ENCODE assay signal across 19 cellular contexts in the genomic region with DNA sequence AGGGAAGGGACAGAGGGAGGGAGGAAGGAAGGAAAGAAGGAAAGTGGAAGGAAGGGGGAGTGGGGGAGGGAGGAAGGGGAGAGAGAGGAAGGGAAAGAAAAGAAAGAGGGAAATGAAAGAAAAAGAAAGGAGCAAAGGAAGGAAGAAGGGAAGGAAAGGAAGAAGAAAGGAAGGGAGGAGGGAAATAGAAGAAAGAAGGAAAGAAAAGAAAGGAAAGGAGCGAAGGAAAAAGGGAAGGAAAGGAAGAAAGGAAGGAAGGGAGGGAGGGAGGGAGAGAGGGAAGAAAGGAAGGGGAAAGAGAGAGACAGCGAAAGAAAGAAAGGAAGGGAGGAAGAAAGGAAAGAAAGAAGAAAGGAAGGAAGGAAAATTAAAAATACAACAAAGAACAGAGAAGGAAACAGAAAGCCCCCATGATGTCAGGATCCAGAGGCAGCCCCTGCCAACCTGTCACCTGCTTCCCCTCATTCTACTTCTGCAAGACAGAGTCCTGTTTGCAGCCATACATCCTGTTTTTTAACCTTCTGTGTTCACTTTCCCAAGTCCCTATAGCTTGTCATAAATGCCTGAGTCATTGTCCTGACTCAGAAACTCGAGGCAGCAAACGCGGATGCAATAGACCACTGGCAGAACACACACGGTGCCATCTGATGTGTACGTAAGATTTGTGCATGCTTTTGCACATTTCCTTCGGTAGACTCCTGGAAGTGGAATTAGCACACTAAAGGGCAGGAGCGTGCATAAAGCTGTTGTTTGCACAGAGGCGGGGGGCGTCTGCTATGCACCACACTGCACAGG.
DNase-seq lines count a peak whose midpoint lies in the region; ATAC-seq, FAIRE-seq and TF ChIP-seq lines count a peak whose summit lies in the region.
"Had no signal": no experiment of that assay in that cellular context is flagged by ENCODE, and none has a peak within 500 bp of the region (broad histone marks: within the 10 kb centered on the region; RNA-seq: fewer than 3 reads in every experiment).

No MANE protein-coding gene starts in this region.

- no peaks in the 10 kb centered on the region for H3K36me3 ChIP-seq in left lung
- H3K36me3 ChIP-seq in body of pancreas (replicated peaks in 1 of 2; ENCODE audit: insufficient read depth in 1 of 2, low read depth in 2 of 2), result no peaks in the 10 kb centered on the region
- H3K36me3 ChIP-seq: lower lobe of right lung, ovary, SJCRH30 had no signal

- no peak for TF ChIP-seq CTCF in WTC11 (IDR thresholded peaks at IDR 0.05)
- no peak for TF ChIP-seq CTCF in left lung (IDR thresholded peaks at IDR 0.05)
- TF ChIP-seq CTCF in body of pancreas (IDR thresholded peaks at IDR 0.05), result no peak

- H3K9me3 ChIP-seq in left lung (no peaks in the 10 kb centered on the region), body of pancreas (no peaks in the 10 kb centered on the region)
- H3K9me3 ChIP-seq: Caco-2, lower lobe of right lung, ovary, SJCRH30 had no signal

- FAIRE-seq in H54 (lab: Jason Lieb, UNC), result no peak
- FAIRE-seq: GM12878 had no signal

- in situ Hi-C loops in Caki2 (cut with HindIII; ENCODE audit: low pct_unique_long_range_greater_than_20kb, low sequenced_read_pairs), result no loop called here

- H3K4me3 ChIP-seq in left lung (no peak overlapping the region), body of pancreas (no peak overlapping the region)
- H3K4me3 ChIP-seq: GM12878, lower lobe of right lung, ovary, SJCRH30 had no signal

- TF ChIP-seq POLR2A in H54 (IDR thresholded peaks at IDR 0.05; ENCODE audit: low read depth, low read length) (no peak), body of pancreas (IDR thresholded peaks at IDR 0.05) (no peak)

- H3K36me3 Mint-ChIP-seq in WTC11, result no peaks in the 10 kb centered on the region

- ATAC-seq in WTC11 (no peak), left lung (no peak), body of pancreas (no peak)
- ATAC-seq: activated naive CD8-positive, alpha-beta T cell treated with anti-CD3 and anti-CD28 coated beads, Interleukin-2, amount 50 U/mL, for 24 hours; GM12878; lower lobe of right lung had no signal

- H3K27me3 Mint-ChIP-seq in WTC11 (ENCODE audit: low read depth), result peaks cover 16% of the 10 kb centered on the region
- H3K27me3 Mint-ChIP-seq: activated CD4-positive, alpha-beta T cell treated with anti-CD3 and anti-CD28 coated beads, Interleukin-2, amount 10 ng/mL, durations not matched to agents 7 days and 5 days; activated naive CD8-positive, alpha-beta T cell treated with anti-CD3 and anti-CD28 coated beads, Interleukin-2, amount 50 U/mL, for 24 hours; stimulated activated naive CD8-positive, alpha-beta T cell treated with anti-CD3 and anti-CD28 coated beads, Interleukin-15, Interleukin-2, amounts not matched to agents 100 ng/mL and 50 ng/mL, for 24 hours had no signal

- no peaks in the 10 kb centered on the region for H3K9me3 Mint-ChIP-seq in WTC11

- H3K4me3 Mint-ChIP-seq in WTC11, result no peak overlapping the region
- H3K4me3 Mint-ChIP-seq: activated CD4-positive, alpha-beta T cell treated with anti-CD3 and anti-CD28 coated beads, Interleukin-2, amount 10 ng/mL, durations not matched to agents 7 days and 5 days; activated naive CD8-positive, alpha-beta T cell treated with anti-CD3 and anti-CD28 coated beads, Interleukin-2, amount 50 U/mL, for 24 hours; stimulated activated naive CD8-positive, alpha-beta T cell treated with anti-CD3 and anti-CD28 coated beads, Interleukin-15, Interleukin-2, amounts not matched to agents 100 ng/mL and 50 ng/mL, for 24 hours had no signal

- H3K27ac Mint-ChIP-seq in WTC11, result no peak overlapping the region
- H3K27ac Mint-ChIP-seq: activated CD4-positive, alpha-beta T cell treated with anti-CD3 and anti-CD28 coated beads, Interleukin-2, amount 10 ng/mL, durations not matched to agents 7 days and 5 days; activated naive CD8-positive, alpha-beta T cell treated with anti-CD3 and anti-CD28 coated beads, Interleukin-2, amount 50 U/mL, for 24 hours; stimulated activated naive CD8-positive, alpha-beta T cell treated with anti-CD3 and anti-CD28 coated beads, Interleukin-15, Interleukin-2, amounts not matched to agents 100 ng/mL and 50 ng/mL, for 24 hours had no signal

- H3K4me1 ChIP-seq in left lung, result no peaks in the 10 kb centered on the region
- H3K4me1 ChIP-seq in body of pancreas, result no peaks in the 10 kb centered on the region
- H3K4me1 ChIP-seq: Caco-2, lower lobe of right lung, SJCRH30 had no signal

- DNase-seq in Caki2 (ENCODE audit: low read depth), result peak; percentile 71
- peak; percentile 44 for DNase-seq in H54 (ENCODE audit: insufficient read length, low spot score)
- no peak for DNase-seq in WTC11 (ENCODE audit: low spot score)
- peak; percentile 6 for DNase-seq in glomerular visceral epithelial cell (ENCODE audit: extremely low spot score)
- no peak for DNase-seq in left lung
- DNase-seq in NCI-H187 treated with DMSO at 0.1 percent for 48 hours (lab: John Stamatoyannopoulos, UW), result no peak
- DNase-seq in body of pancreas, result no peak
- DNase-seq in retina, result no peak
- DNase-seq: activated CD4-positive, alpha-beta T cell treated with anti-CD3 and anti-CD28 coated beads, Interleukin-2, amount 10 ng/mL, durations not matched to agents 7 days and 5 days; activated naive CD8-positive, alpha-beta T cell treated with anti-CD3 and anti-CD28 coated beads, Interleukin-2, amount 50 U/mL, for 24 hours; Caco-2; effector memory CD4-positive, alpha-beta T cell; lower lobe of right lung; NCI-H524 treated with DMSO at 0.1 percent for 48 hours; ovary; SJCRH30; stimulated activated CD4-positive, alpha-beta T cell treated with anti-CD3 and anti-CD28 coated beads, Interleukin-1b, Interleukin-23, amount 100 ng/mL, for 48 hours had no signal

- POLR2A ChIA-PET in WTC11 (lab: Charles Lee), result no interaction called here

- H3K27me3 ChIP-seq in left lung, result no peaks in the 10 kb centered on the region
- H3K27me3 ChIP-seq in body of pancreas, result no peaks in the 10 kb centered on the region
- H3K27me3 ChIP-seq: ovary had no signal

- H3K27ac ChIP-seq in left lung (no peak overlapping the region), body of pancreas (no peak overlapping the region)
- H3K27ac ChIP-seq: lower lobe of right lung, ovary, SJCRH30 had no signal

- peaks cover 26% of the 10 kb centered on the region for H3K4me1 Mint-ChIP-seq in WTC11

- CTCF ChIA-PET in WTC11 (lab: Charles Lee), result interaction anchor here (1.5 kb wide), 1 partner anchor 97 kb away, joined by 4 read pairs; no protein-coding TSS in a partner anchor

- 31 to 48% methylated on average over 11 of the region's 11 CpGs for WGBS in body of pancreas, 2 donors

- intact Hi-C loops in left lung (cut with DNase I), result no loop called here
- intact Hi-C loops in body of pancreas (cut with DNase I), result no loop called here

TF ChIP-seq in WTC11, 78 proteins besides CTCF, POLR2A, EP300 and RAD21:
- TF ChIP-seq MYBL2 (CRISPR knock-in tag; IDR thresholded peaks at IDR 0.05) (no peak), ZNF121 (CRISPR knock-in tag; IDR thresholded peaks at IDR 0.05) (no peak)
- TF ChIP-seq, protein P1, sequence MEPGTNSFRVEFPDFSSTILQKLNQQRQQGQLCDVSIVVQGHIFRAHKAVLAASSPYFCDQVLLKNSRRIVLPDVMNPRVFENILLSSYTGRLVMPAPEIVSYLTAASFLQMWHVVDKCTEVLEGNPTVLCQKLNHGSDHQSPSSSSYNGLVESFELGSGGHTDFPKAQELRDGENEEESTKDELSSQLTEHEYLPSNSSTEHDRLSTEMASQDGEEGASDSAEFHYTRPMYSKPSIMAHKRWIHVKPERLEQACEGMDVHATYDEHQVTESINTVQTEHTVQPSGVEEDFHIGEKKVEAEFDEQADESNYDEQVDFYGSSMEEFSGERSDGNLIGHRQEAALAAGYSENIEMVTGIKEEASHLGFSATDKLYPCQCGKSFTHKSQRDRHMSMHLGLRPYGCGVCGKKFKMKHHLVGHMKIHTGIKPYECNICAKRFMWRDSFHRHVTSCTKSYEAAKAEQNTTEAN (CRISPR knock-in tag; IDR thresholded peaks at IDR 0.05), result no peak
- TF ChIP-seq, protein P2, sequence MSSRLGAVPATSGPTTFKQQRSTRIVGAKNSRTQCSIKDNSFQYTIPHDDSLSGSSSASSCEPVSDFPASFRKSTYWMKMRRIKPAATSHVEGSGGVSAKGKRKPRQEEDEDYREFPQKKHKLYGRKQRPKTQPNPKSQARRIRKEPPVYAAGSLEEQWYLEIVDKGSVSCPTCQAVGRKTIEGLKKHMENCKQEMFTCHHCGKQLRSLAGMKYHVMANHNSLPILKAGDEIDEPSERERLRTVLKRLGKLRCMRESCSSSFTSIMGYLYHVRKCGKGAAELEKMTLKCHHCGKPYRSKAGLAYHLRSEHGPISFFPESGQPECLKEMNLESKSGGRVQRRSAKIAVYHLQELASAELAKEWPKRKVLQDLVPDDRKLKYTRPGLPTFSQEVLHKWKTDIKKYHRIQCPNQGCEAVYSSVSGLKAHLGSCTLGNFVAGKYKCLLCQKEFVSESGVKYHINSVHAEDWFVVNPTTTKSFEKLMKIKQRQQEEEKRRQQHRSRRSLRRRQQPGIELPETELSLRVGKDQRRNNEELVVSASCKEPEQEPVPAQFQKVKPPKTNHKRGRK (CRISPR knock-in tag; IDR thresholded peaks at IDR 0.05; ENCODE audit: borderline replicate concordance), result peak; percentile 45; the same call in 1 of the 2 replicates
- TF ChIP-seq, protein P3, sequence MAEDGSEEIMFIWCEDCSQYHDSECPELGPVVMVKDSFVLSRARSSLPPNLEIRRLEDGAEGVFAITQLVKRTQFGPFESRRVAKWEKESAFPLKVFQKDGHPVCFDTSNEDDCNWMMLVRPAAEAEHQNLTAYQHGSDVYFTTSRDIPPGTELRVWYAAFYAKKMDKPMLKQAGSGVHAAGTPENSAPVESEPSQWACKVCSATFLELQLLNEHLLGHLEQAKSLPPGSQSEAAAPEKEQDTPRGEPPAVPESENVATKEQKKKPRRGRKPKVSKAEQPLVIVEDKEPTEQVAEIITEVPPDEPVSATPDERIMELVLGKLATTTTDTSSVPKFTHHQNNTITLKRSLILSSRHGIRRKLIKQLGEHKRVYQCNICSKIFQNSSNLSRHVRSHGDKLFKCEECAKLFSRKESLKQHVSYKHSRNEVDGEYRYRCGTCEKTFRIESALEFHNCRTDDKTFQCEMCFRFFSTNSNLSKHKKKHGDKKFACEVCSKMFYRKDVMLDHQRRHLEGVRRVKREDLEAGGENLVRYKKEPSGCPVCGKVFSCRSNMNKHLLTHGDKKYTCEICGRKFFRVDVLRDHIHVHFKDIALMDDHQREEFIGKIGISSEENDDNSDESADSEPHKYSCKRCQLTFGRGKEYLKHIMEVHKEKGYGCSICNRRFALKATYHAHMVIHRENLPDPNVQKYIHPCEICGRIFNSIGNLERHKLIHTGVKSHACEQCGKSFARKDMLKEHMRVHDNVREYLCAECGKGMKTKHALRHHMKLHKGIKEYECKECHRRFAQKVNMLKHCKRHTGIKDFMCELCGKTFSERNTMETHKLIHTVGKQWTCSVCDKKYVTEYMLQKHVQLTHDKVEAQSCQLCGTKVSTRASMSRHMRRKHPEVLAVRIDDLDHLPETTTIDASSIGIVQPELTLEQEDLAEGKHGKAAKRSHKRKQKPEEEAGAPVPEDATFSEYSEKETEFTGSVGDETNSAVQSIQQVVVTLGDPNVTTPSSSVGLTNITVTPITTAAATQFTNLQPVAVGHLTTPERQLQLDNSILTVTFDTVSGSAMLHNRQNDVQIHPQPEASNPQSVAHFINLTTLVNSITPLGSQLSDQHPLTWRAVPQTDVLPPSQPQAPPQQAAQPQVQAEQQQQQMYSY (CRISPR knock-in tag; IDR thresholded peaks at IDR 0.05), result no peak

Comparison
In these comparisons a context has a peak if more than half of its experiments do, and no peak if none do; other contexts are left out.
1. DNase-seq: peak in Caki2 (single experiment), H54 (single experiment) and glomerular visceral epithelial cell (single experiment); none in WTC11 (single experiment), left lung (0 of 2), NCI-H187 treated with DMSO at 0.1 percent for 48 hours (single experiment), body of pancreas (0 of 4) and retina (single experiment).